19 cellular contexts compared by ENCODE assay signal in genomic region chr3:111351334-111351733, GRCh38.
A peak's percentile ranks its signal among the peaks of the same experiment; 100 is the strongest.
DNase-seq lines count a peak whose midpoint lies in the region; ATAC-seq and TF ChIP-seq lines count a peak whose summit lies in the region.
"Had no signal": no experiment of that assay in that cellular context is flagged by ENCODE, and none has a peak within 500 bp of the region (broad histone marks: within the 10 kb centered on the region; RNA-seq: fewer than 3 reads in every experiment).

No MANE protein-coding gene starts in this region.

- no peak overlapping the region for H3K4me3 Mint-ChIP-seq in MCF 10A (ENCODE audit: unreplicated experiment)
- no peak overlapping the region for H3K4me3 Mint-ChIP-seq in type B pancreatic cell
- H3K4me3 Mint-ChIP-seq: activated CD4-positive, alpha-beta memory T cell treated with anti-CD3 and anti-CD28 coated beads, Interleukin-2, amount 10 ng/mL, durations not matched to agents 7 days and 5 days; CD4-positive, alpha-beta T cell had no signal

- H3K27ac ChIP-seq in breast epithelium (no peak overlapping the region), aorta (ENCODE audit: low read depth in 1 of 2, low read length in 2 of 2) (no peak overlapping the region)
- H3K27ac ChIP-seq: 22Rv1, coronary artery, neutrophil, PC-9, psoas muscle had no signal

- no peaks in the 10 kb centered on the region for H3K36me3 Mint-ChIP-seq in MCF 10A (ENCODE audit: insufficient read depth, unreplicated experiment)
- H3K36me3 Mint-ChIP-seq in type B pancreatic cell, result no peaks in the 10 kb centered on the region

- CTCF ChIA-PET in MCF 10A (lab: Yijun Ruan, JAX), result interaction anchor here (0.7 kb wide), 1 partner anchor 12 kb away, joined by 3 read pairs; no protein-coding TSS in a partner anchor

- WGBS in aorta, 2 donors, result 52 to 59% methylated on average over 1 of the region's 1 CpG

- TF ChIP-seq POLR2A in breast epithelium (IDR thresholded peaks at IDR 0.05), result no peak

- peak; percentile 5 for DNase-seq in MCF 10A (ENCODE audit: unreplicated experiment)
- no peak for DNase-seq in breast epithelium (ENCODE audit: low spot score in 2 of 2)
- peak; percentile 23 for DNase-seq in amniotic epithelial cell (ENCODE audit: low read depth)
- peak; percentile 31 for DNase-seq in iPS-NIHi7 (ENCODE audit: extremely low spot score)
- no peak for DNase-seq in aorta
- DNase-seq in type B pancreatic cell (ENCODE audit: extremely low spot score, unreplicated experiment), result no peak
- no peak for DNase-seq in GM13977 (ENCODE audit: low spot score)
- DNase-seq: activated CD4-positive, alpha-beta memory T cell treated with anti-CD3 and anti-CD28 coated beads, Interleukin-2, amount 10 ng/mL, durations not matched to agents 7 days and 5 days; activated CD4-positive, CD25-positive, alpha-beta regulatory T cell treated with anti-CD3 and anti-CD28 coated beads, Interleukin-2, amount 50 U/mL, for 72 hours; CD4-positive, alpha-beta T cell; NCI-H1092 treated with DMSO at 0.1 percent for 48 hours; NCI-H2081; PC-9; psoas muscle; trophoblast cell had no signal

- no peaks in the 10 kb centered on the region for H3K4me1 ChIP-seq in breast epithelium
- H3K4me1 ChIP-seq in aorta (ENCODE audit: control insufficient read depth in 1 of 2, insufficient read depth in 2 of 2, low read length in 2 of 2), result no peaks in the 10 kb centered on the region
- H3K4me1 ChIP-seq: psoas muscle had no signal

- no peaks in the 10 kb centered on the region for H3K36me3 ChIP-seq in breast epithelium
- H3K36me3 ChIP-seq in aorta (ENCODE audit: control insufficient read depth in 1 of 2, insufficient read depth in 2 of 2, low read length in 1 of 2), result no peaks in the 10 kb centered on the region
- H3K36me3 ChIP-seq: neutrophil had no signal

- no TSS peak for BruUV-seq in MCF 10A (replicated peaks; lab: Mats Ljungman, UMichigan)

- POLR2A ChIA-PET in MCF 10A (lab: Yijun Ruan, JAX), result no interaction called here

- no peak overlapping the region for H3K4me3 ChIP-seq in breast epithelium
- no peak overlapping the region for H3K4me3 ChIP-seq in aorta (ENCODE audit: low read length in 2 of 2)
- H3K4me3 ChIP-seq: coronary artery, PC-9, psoas muscle had no signal

- TF ChIP-seq CTCF in MCF 10A (IDR thresholded peaks at IDR 0.05; ENCODE audit: unreplicated experiment), result no peak
- no peak for TF ChIP-seq CTCF in breast epithelium (IDR thresholded peaks at IDR 0.05)
- no peak for TF ChIP-seq CTCF in type B pancreatic cell (conservative IDR thresholded peaks at IDR 0.05)
- TF ChIP-seq CTCF in GM13977 (IDR thresholded peaks at IDR 0.05; ENCODE audit: extremely low read depth, insufficient read depth, missing control alignments), result no peak

- peak; percentile 19 for ATAC-seq in aorta (ENCODE audit: low FRiP score)
- ATAC-seq in HG03354 (IDR thresholded peaks at IDR 0.05; ENCODE audit: poor library complexity, severe bottlenecking, unreplicated experiment), result no peak
- ATAC-seq: psoas muscle had no signal

- H3K4me1 Mint-ChIP-seq in MCF 10A (ENCODE audit: insufficient read depth, unreplicated experiment) (peaks cover 11% of the 10 kb centered on the region), type B pancreatic cell (ENCODE audit: unreplicated experiment) (no peaks in the 10 kb centered on the region)
- H3K4me1 Mint-ChIP-seq: activated CD4-positive, alpha-beta memory T cell treated with anti-CD3 and anti-CD28 coated beads, Interleukin-2, amount 10 ng/mL, durations not matched to agents 7 days and 5 days had no signal

- H3K27me3 Mint-ChIP-seq in MCF 10A (ENCODE audit: insufficient read depth, unreplicated experiment) (no peaks in the 10 kb centered on the region), type B pancreatic cell (no peaks in the 10 kb centered on the region)
- H3K27me3 Mint-ChIP-seq: activated CD4-positive, alpha-beta memory T cell treated with anti-CD3 and anti-CD28 coated beads, Interleukin-2, amount 10 ng/mL, durations not matched to agents 7 days and 5 days; CD4-positive, alpha-beta T cell had no signal

- in situ Hi-C loops in GM13977 (cut with MboI; ENCODE audit: low pct_unique_long_range_greater_than_20kb, low sequenced_read_pairs, unreplicated experiment), result no loop called here

- H3K9me3 Mint-ChIP-seq in MCF 10A (ENCODE audit: unreplicated experiment) (peaks cover 3% of the 10 kb centered on the region), type B pancreatic cell (peaks cover 9% of the 10 kb centered on the region)

- H3K27ac Mint-ChIP-seq in MCF 10A (ENCODE audit: low read depth, unreplicated experiment) (no peak overlapping the region), type B pancreatic cell (no peak overlapping the region)
- H3K27ac Mint-ChIP-seq: activated CD4-positive, alpha-beta memory T cell treated with anti-CD3 and anti-CD28 coated beads, Interleukin-2, amount 10 ng/mL, durations not matched to agents 7 days and 5 days; CD4-positive, alpha-beta T cell had no signal

- intact Hi-C loops in MCF 10A (cut with micrococcal nuclease), result no loop called here
- intact Hi-C loops in breast epithelium (cut with DNase I; ENCODE audit: low total_unique reads), result no loop called here
- intact Hi-C loops in aorta (cut with DNase I), result no loop called here

- H3K27me3 ChIP-seq in breast epithelium (no peaks in the 10 kb centered on the region), aorta (ENCODE audit: control insufficient read depth in 1 of 2, insufficient read depth in 2 of 2, low read length in 1 of 2) (no peaks in the 10 kb centered on the region)
- H3K27me3 ChIP-seq: neutrophil had no signal

- H3K9me3 ChIP-seq in breast epithelium, result no peaks in the 10 kb centered on the region
- no peaks in the 10 kb centered on the region for H3K9me3 ChIP-seq in aorta (ENCODE audit: control insufficient read depth, low read length)
- H3K9me3 ChIP-seq: neutrophil had no signal

Comparison
In these comparisons a context has a peak if more than half of its experiments do, and no peak if none do; other contexts are left out.
1. DNase-seq: peak in MCF 10A (single experiment), amniotic epithelial cell (single experiment) and iPS-NIHi7 (single experiment); none in breast epithelium (0 of 2), aorta (0 of 2), type B pancreatic cell (single experiment) and GM13977 (single experiment).